ENCODE assay signal across 6 cellular contexts in the genomic region with DNA sequence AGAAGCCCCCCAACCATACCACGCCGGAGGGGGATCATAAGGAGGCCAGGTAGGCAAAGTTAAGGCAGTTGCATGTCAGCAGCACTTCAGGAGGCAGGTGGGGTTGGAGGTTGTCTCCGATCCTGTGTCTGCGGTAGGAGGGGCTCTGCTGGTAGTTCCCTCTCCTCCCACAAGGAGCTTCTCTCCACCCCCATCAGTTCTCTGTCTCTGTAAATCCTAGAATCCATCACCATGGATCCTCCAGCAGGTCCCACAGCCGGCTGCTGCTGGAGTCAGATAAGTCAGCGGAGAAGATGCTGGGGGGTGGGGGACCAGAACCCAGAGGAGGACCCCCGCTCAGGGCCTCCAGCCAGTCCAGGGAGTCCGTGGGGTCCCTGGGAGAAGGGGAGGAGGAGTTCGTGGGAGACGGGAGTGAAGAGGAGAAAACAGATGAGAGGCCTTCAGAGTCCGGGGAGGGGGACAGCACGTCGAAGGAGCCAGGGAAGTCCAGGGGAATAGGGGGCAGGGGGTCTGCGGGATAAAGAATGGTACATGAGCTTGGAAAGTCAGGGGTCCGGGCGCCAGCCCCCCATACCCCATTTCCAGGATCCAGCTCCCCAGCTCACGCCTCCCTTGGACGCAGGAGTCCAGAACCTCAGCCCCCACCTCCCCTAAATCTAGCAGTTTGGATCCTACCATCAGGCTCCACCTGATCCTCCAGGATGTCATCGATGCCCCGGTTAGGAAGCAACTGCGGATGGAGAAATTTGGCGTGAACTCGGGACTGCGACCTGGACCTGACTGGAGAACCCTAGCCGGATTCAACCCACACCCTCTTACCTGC.
DNase-seq lines count a peak whose midpoint lies in the region; ATAC-seq and TF ChIP-seq lines count a peak whose summit lies in the region.

No MANE protein-coding gene starts in this region.

- peak; percentile 22 for DNase-seq in HCEC 1CT
- DNase-seq in activated gamma-delta T cell (lab: John Stamatoyannopoulos, UW), result no peak

- no peaks in the 10 kb centered on the region for H3K27me3 ChIP-seq in layer of hippocampus (ENCODE audit: control insufficient read depth, insufficient read depth, low read length)

- no peak; the same call in 1 of the 2 replicates for TF ChIP-seq CTCF in VCaP (conservative IDR thresholded peaks at IDR 0.05)

- H3K27ac ChIP-seq in VCaP (peak overlapping the region; percentile 88), layer of hippocampus (ENCODE audit: low read depth, low read length) (peak overlapping the region; percentile 94)

- ATAC-seq in GM21526 (IDR thresholded peaks at IDR 0.05; ENCODE audit: low FRiP score, unreplicated experiment), result no peak
- no peak for ATAC-seq in GM18520 (IDR thresholded peaks at IDR 0.05; ENCODE audit: unreplicated experiment)
